Comparison of ENCODE assay signal across 20 cellular contexts in genomic region chr3:115233021-115233420, GRCh38.
DNase-seq lines count a peak whose midpoint lies in the region; FAIRE-seq and TF ChIP-seq lines count a peak whose summit lies in the region.
"Had no signal": no experiment of that assay in that cellular context is flagged by ENCODE, and none has a peak within 500 bp of the region (broad histone marks: within the 10 kb centered on the region; RNA-seq: fewer than 3 reads in every experiment).

No MANE protein-coding gene starts in this region.

- no peak overlapping the region for H2BK120ac ChIP-seq in mesenchymal stem cell (ENCODE audit: low read depth, low read length)

- DNase-seq in NCI-H446 treated with DMSO at 0.1 percent for 48 hours (lab: John Stamatoyannopoulos, UW), result peak; percentile 6
- no peak for DNase-seq in NCI-H446 (lab: John Stamatoyannopoulos, UW)
- DNase-seq in HFFc6, result peak; percentile 44
- no peak for DNase-seq in astrocyte (ENCODE audit: low read depth)
- no peak for DNase-seq in mesenchymal stem cell
- no peak for DNase-seq in anterior cingulate cortex (lab: John Stamatoyannopoulos, UW)
- no peak for DNase-seq in activated CD4-positive, alpha-beta T cell treated with anti-CD3 and anti-CD28 coated beads, Interleukin-2, amount 50 U/mL, for 48 hours
- DNase-seq in nucleus accumbens (lab: John Stamatoyannopoulos, UW), result no peak
- DNase-seq: ACHN, GDM1, Kasumi-1, NCI-H1694, NCI-H2081, NCI-H2171, NCI-H69, SIG-M5 had no signal

- H3K14ac ChIP-seq in mesenchymal stem cell (ENCODE audit: low read length in 2 of 2), result no peak overlapping the region

- H3K27me3 ChIP-seq in astrocyte (ENCODE audit: insufficient read depth, low read length) (no peaks in the 10 kb centered on the region), mesenchymal stem cell (ENCODE audit: control insufficient read depth in 1 of 2, insufficient read depth in 1 of 2, low read length in 2 of 2) (no peaks in the 10 kb centered on the region)

- no peak overlapping the region for H2AK5ac ChIP-seq in mesenchymal stem cell (ENCODE audit: low read length, severe bottlenecking)

- no peak overlapping the region for H2BK12ac ChIP-seq in mesenchymal stem cell (ENCODE audit: low read length in 2 of 2)

- H3K4me1 Mint-ChIP-seq in HFFc6 (ENCODE audit: low read depth) (peaks cover 55% of the 10 kb centered on the region), astrocyte (ENCODE audit: low read depth, unreplicated experiment) (no peaks in the 10 kb centered on the region)
- H3K4me1 Mint-ChIP-seq: B cell had no signal

- H3K9ac ChIP-seq in astrocyte (ENCODE audit: low read length) (no peak overlapping the region), mesenchymal stem cell (ENCODE audit: low read length) (peak overlapping the region; percentile 25)

- FAIRE-seq in astrocyte (lab: Jason Lieb, UNC), result peak; percentile 29
- FAIRE-seq: GM19239, H1 had no signal

- H3K4me1 ChIP-seq in astrocyte (ENCODE audit: insufficient read depth, low read length), result no peaks in the 10 kb centered on the region
- no peaks in the 10 kb centered on the region for H3K4me1 ChIP-seq in mesenchymal stem cell (ENCODE audit: control insufficient read depth, insufficient read depth, low read depth, low read length)

- H3K27ac Mint-ChIP-seq in HFFc6 (peak overlapping the region; percentile 75), astrocyte (ENCODE audit: unreplicated experiment) (no peak overlapping the region)
- H3K27ac Mint-ChIP-seq: B cell had no signal

- H3K9me3 ChIP-seq in astrocyte (ENCODE audit: insufficient read depth, low read depth, low read length) (no peaks in the 10 kb centered on the region), mesenchymal stem cell (ENCODE audit: control insufficient read depth, low read length) (no peaks in the 10 kb centered on the region)

- H3K4me3 Mint-ChIP-seq in HFFc6 (no peak overlapping the region), astrocyte (ENCODE audit: unreplicated experiment) (no peak overlapping the region)
- H3K4me3 Mint-ChIP-seq: B cell had no signal

- no peak overlapping the region for H2AFZ ChIP-seq in astrocyte (ENCODE audit: low read depth, low read length)
- H2AFZ ChIP-seq in mesenchymal stem cell (ENCODE audit: low read depth, low read length), result no peak overlapping the region

- no CpG with 5 or more reads among the region's 2 CpGs for WGBS in mesenchymal stem cell

- H3K9me3 Mint-ChIP-seq in HFFc6 (no peaks in the 10 kb centered on the region), astrocyte (ENCODE audit: unreplicated experiment) (peaks cover 2% of the 10 kb centered on the region)

- H3K36me3 ChIP-seq in astrocyte (ENCODE audit: insufficient read depth, low read length) (no peaks in the 10 kb centered on the region), mesenchymal stem cell (ENCODE audit: control insufficient read depth in 1 of 2, insufficient read depth in 2 of 2, low read depth in 1 of 2, low read length in 2 of 2) (no peaks in the 10 kb centered on the region)

- H3K27ac ChIP-seq in astrocyte (ENCODE audit: low read depth, low read length) (no peak overlapping the region), mesenchymal stem cell (ENCODE audit: low read length, poor library complexity, severe bottlenecking) (no peak overlapping the region)
- H3K27ac ChIP-seq: 22Rv1 had no signal

- no peak overlapping the region for H3K23ac ChIP-seq in mesenchymal stem cell (ENCODE audit: low read length in 2 of 2)

- H4K91ac ChIP-seq in mesenchymal stem cell (ENCODE audit: low read length), result no peak overlapping the region

- peaks cover 2% of the 10 kb centered on the region; the same call in 1 of the 2 replicates for H3K27me3 Mint-ChIP-seq in HFFc6 (ENCODE audit: insufficient read depth)
- H3K27me3 Mint-ChIP-seq in astrocyte (ENCODE audit: low read depth, unreplicated experiment), result no peaks in the 10 kb centered on the region

- H3K18ac ChIP-seq in mesenchymal stem cell (ENCODE audit: low read depth in 1 of 2, low read length in 2 of 2), result no peak overlapping the region

- no peaks in the 10 kb centered on the region for H4K20me1 ChIP-seq in astrocyte (ENCODE audit: insufficient read depth, low read length)

- H3K79me1 ChIP-seq in mesenchymal stem cell (replicated peaks; ENCODE audit: low read length, poor library complexity, severe bottlenecking), result no peaks in the 10 kb centered on the region

- no peak for TF ChIP-seq CTCF in HFFc6 (IDR thresholded peaks at IDR 0.05)
- no peak for TF ChIP-seq CTCF in astrocyte (IDR thresholded peaks at IDR 0.05; ENCODE audit: insufficient read depth, low read depth, low read length)

- H3K4me2 ChIP-seq in astrocyte (ENCODE audit: low read length) (no peak overlapping the region), mesenchymal stem cell (ENCODE audit: low read length, poor library complexity, severe bottlenecking) (no peak overlapping the region)

- H4K8ac ChIP-seq in mesenchymal stem cell (ENCODE audit: low read length), result no peak overlapping the region

- H3K36me3 Mint-ChIP-seq in HFFc6 (ENCODE audit: low read depth), result peaks cover 15% of the 10 kb centered on the region; the same call in 1 of the 2 replicates
- no peaks in the 10 kb centered on the region for H3K36me3 Mint-ChIP-seq in astrocyte (ENCODE audit: low read depth, unreplicated experiment)

- no peak overlapping the region for H2BK5ac ChIP-seq in mesenchymal stem cell (ENCODE audit: low read depth, low read length, poor library complexity, severe bottlenecking)

- H3K79me2 ChIP-seq in astrocyte (ENCODE audit: insufficient read depth, low read length), result no peaks in the 10 kb centered on the region

- H3K4ac ChIP-seq in mesenchymal stem cell (ENCODE audit: low read depth in 1 of 2, low read length in 2 of 2), result no peak overlapping the region

- H3K4me3 ChIP-seq in astrocyte (ENCODE audit: insufficient read depth, low read depth, low read length) (no peak overlapping the region), mesenchymal stem cell (ENCODE audit: insufficient read depth in 1 of 2, low read depth in 1 of 2, low read length in 2 of 2) (no peak overlapping the region)

- no peak overlapping the region for H2BK15ac ChIP-seq in mesenchymal stem cell (ENCODE audit: low read depth, poor library complexity, severe bottlenecking)

Comparison
In these comparisons a context has a peak if more than half of its experiments do, and no peak if none do; other contexts are left out.
1. DNase-seq: peak in NCI-H446 treated with DMSO at 0.1 percent for 48 hours (single experiment) and HFFc6 (single experiment); none in NCI-H446 (0 of 2), astrocyte (single experiment), mesenchymal stem cell (single experiment), anterior cingulate cortex (0 of 58), activated CD4-positive, alpha-beta T cell treated with anti-CD3 and anti-CD28 coated beads, Interleukin-2, amount 50 U/mL, for 48 hours (0 of 2) and nucleus accumbens (0 of 56).